In genomic region chr5:6714221-6715041, GRCh38 we compare ENCODE assay signal across 1 cellular context.
A peak's percentile ranks its signal among the peaks of the same experiment; 100 is the strongest.
TF ChIP-seq lines count a peak whose summit lies in the region.

No MANE protein-coding gene starts in this region.

TF ChIP-seq in GM12878, 131 proteins besides CTCF, POLR2A, EP300 and RAD21 (continued from another document):
- peak; percentile 29; the same call in 1 of the 2 replicates for TF ChIP-seq NKRF (conservative IDR thresholded peaks at IDR 0.05)
- TF ChIP-seq DPF2 (IDR thresholded peaks at IDR 0.05), result peak; percentile 57; the same call in 1 of the 2 replicates
- TF ChIP-seq MYB (IDR thresholded peaks at IDR 0.05; ENCODE audit: borderline replicate concordance, low read depth, low read length), result no peak
- TF ChIP-seq ASH2L (IDR thresholded peaks at IDR 0.05; ENCODE audit: borderline replicate concordance, low read depth), result no peak
- no peak for TF ChIP-seq RFX5 (IDR thresholded peaks at IDR 0.05; ENCODE audit: low read depth, low read length)
- TF ChIP-seq BACH1 (IDR thresholded peaks at IDR 0.05; ENCODE audit: borderline replicate concordance), result peak; percentile 82; the same call in 1 of the 2 replicates
- no peak for TF ChIP-seq SREBF2 (IDR thresholded peaks at IDR 0.05; ENCODE audit: low read length)
- no peak for TF ChIP-seq SMAD5 (IDR thresholded peaks at IDR 0.05; ENCODE audit: low read depth)
- 0 out of 2 replicates have a peak, but pooled peaks have one; percentile 7 for TF ChIP-seq TCF12 (IDR thresholded peaks at IDR 0.05; ENCODE audit: low read depth, low read length)
- TF ChIP-seq HDAC6 (IDR thresholded peaks at IDR 0.05; ENCODE audit: unreplicated experiment), result peak; percentile 71
- TF ChIP-seq EGR1 (IDR thresholded peaks at IDR 0.05; ENCODE audit: borderline replicate concordance in 1 of 2, low read depth in 2 of 2, low read length in 2 of 2), result peak in 1 of 2 experiments; percentile 74; a peak in 2 of 3 replicates
- no peak for TF ChIP-seq BCL11A (IDR thresholded peaks at IDR 0.05; ENCODE audit: low read depth, low read length)
- TF ChIP-seq GATAD2B (conservative IDR thresholded peaks at IDR 0.05; ENCODE audit: low read depth), result peak; percentile 71; the same call in 1 of the 2 replicates
- no peak for TF ChIP-seq YBX1 (IDR thresholded peaks at IDR 0.05)
- no peak for TF ChIP-seq FOXK2 (IDR thresholded peaks at IDR 0.05)
- TF ChIP-seq LARP7 (IDR thresholded peaks at IDR 0.05), result peak; percentile 80; the same call in 1 of the 2 replicates
- TF ChIP-seq ZSCAN29 (IDR thresholded peaks at IDR 0.05), result no peak
- no peak for TF ChIP-seq EZH2 (IDR thresholded peaks at IDR 0.05; ENCODE audit: borderline replicate concordance, control insufficient read depth, low read depth, low read length)
- TF ChIP-seq ESRRA (IDR thresholded peaks at IDR 0.05; ENCODE audit: low read length), result no peak
- TF ChIP-seq NFIC (IDR thresholded peaks at IDR 0.05; ENCODE audit: low read depth, low read length), result no peak
TF ChIP-seq in GM12878: peak in this region for 12.
